Comparison of ENCODE assay signal across 11 cellular contexts in genomic region chr2:62577994-62578836, GRCh38.
DNase-seq lines count a peak whose midpoint lies in the region; TF ChIP-seq lines count a peak whose summit lies in the region.
"Had no signal": no experiment of that assay in that cellular context is flagged by ENCODE, and none has a peak within 500 bp of the region (broad histone marks: within the 10 kb centered on the region; RNA-seq: fewer than 3 reads in every experiment).

No MANE protein-coding gene starts in this region.

- H3K27ac ChIP-seq in hepatocyte (peak overlapping the region; percentile 68), transverse colon (peak overlapping the region; percentile 23 to 54 (median 39)), right atrium auricular region (no peak overlapping the region)
- H3K27ac ChIP-seq: SK-N-MC had no signal

- no peak for TF ChIP-seq POLR2A in transverse colon (IDR thresholded peaks at IDR 0.05)

- no peaks in the 10 kb centered on the region for H3K36me3 ChIP-seq in hepatocyte (replicated peaks; ENCODE audit: insufficient read depth, low read depth)
- H3K36me3 ChIP-seq in transverse colon, result no peaks in the 10 kb centered on the region
- no peaks in the 10 kb centered on the region for H3K36me3 ChIP-seq in right atrium auricular region

- H3K9me3 ChIP-seq in hepatocyte (ENCODE audit: low read depth) (no peaks in the 10 kb centered on the region), transverse colon (no peaks in the 10 kb centered on the region), right atrium auricular region (no peaks in the 10 kb centered on the region)

- WGBS in hepatocyte (ENCODE audit: low lambda C conversion rate, missing lambda C conversion rate), result 73% methylated on average over 2 of the region's 2 CpGs
- WGBS in transverse colon (ENCODE audit: low coverage in 1 of 2), 2 donors, result 35 to 52% methylated on average over 2 of the region's 2 CpGs

- H3K4me2 ChIP-seq in hepatocyte, result no peak overlapping the region

- TF ChIP-seq CTCF in astrocyte of the cerebellum (IDR thresholded peaks at IDR 0.05; ENCODE audit: low read depth, low read length, missing control alignments) (no peak), hepatocyte (IDR thresholded peaks at IDR 0.05; ENCODE audit: poor library complexity) (no peak), transverse colon (IDR thresholded peaks at IDR 0.05) (no peak), right atrium auricular region (IDR thresholded peaks at IDR 0.05) (no peak)

- H3K9me2 ChIP-seq in hepatocyte (replicated peaks; ENCODE audit: insufficient read depth), result no peaks in the 10 kb centered on the region

- H3K4me1 ChIP-seq in hepatocyte (ENCODE audit: insufficient read depth), result peaks cover 9% of the 10 kb centered on the region
- H3K4me1 ChIP-seq in transverse colon, result peaks cover 0 to 27% (median 9%) of the 10 kb centered on the region in 4 donors
- no peaks in the 10 kb centered on the region for H3K4me1 ChIP-seq in right atrium auricular region

- intact Hi-C loops in transverse colon (cut with DNase I; ENCODE audit: low total_unique reads), result no loop called here

- no peaks in the 10 kb centered on the region for H3K27me3 ChIP-seq in hepatocyte
- H3K27me3 ChIP-seq in transverse colon, result no peaks in the 10 kb centered on the region
- H3K27me3 ChIP-seq in right atrium auricular region, result no peaks in the 10 kb centered on the region

- H2AFZ ChIP-seq in hepatocyte, result no peak overlapping the region

- in situ Hi-C loops in astrocyte of the cerebellum (cut with HindIII; ENCODE audit: low sequenced_read_pairs), result no loop called here
- in situ Hi-C loops in transverse colon (cut with MboI; ENCODE audit: low pct_ligation_motif_present in 1 of 4, low pct_unique_long_range_greater_than_20kb in 1 of 4, low sequenced_read_pairs in 3 of 4), result no loop called here

- no peak overlapping the region for H3K4me3 ChIP-seq in astrocyte of the cerebellum (ENCODE audit: low read depth, low read length)
- H3K4me3 ChIP-seq in hepatocyte, result no peak overlapping the region
- H3K4me3 ChIP-seq in transverse colon, result no peak overlapping the region
- no peak overlapping the region for H3K4me3 ChIP-seq in right atrium auricular region
- H3K4me3 ChIP-seq: SK-N-MC had no signal

- H4K20me1 ChIP-seq in hepatocyte (ENCODE audit: insufficient read depth, poor library complexity, severe bottlenecking), result no peaks in the 10 kb centered on the region

- no peaks in the 10 kb centered on the region for H3K79me2 ChIP-seq in hepatocyte

- TF ChIP-seq EP300 in transverse colon (IDR thresholded peaks at IDR 0.05; ENCODE audit: low read depth), result no peak

- DNase-seq in HPDE6-E6E7 (ENCODE audit: extremely low spot score) (peak; percentile 63), astrocyte of the cerebellum (ENCODE audit: low read depth) (peak; percentile 74), hepatocyte (ENCODE audit: low spot score) (no peak), transverse colon (no peak), SKM-1 treated with dmso at 0.1 percent for 144 hours (lab: John Stamatoyannopoulos, UW; ENCODE audit: unreplicated experiment) (no peak), right atrium auricular region (ENCODE audit: low spot score) (no peak)
- no peak for DNase-seq in stimulated activated CD4-positive, alpha-beta T cell treated with anti-CD3 and anti-CD28 coated beads, Interleukin-4, amount 100 ng/mL, for 1 hour
- DNase-seq: central memory CD4-positive, alpha-beta T cell; NCI-H1436; stimulated activated naive CD8-positive, alpha-beta T cell treated with anti-CD3 and anti-CD28 coated beads, Interleukin-15, Interleukin-2, amounts not matched to agents 100 U/mL and 50 U/mL, for 24 hours had no signal

Comparison
In these comparisons a context has a peak if more than half of its experiments do, and no peak if none do; other contexts are left out.
1. DNase-seq: peak in HPDE6-E6E7 (single experiment) and astrocyte of the cerebellum (single experiment); none in hepatocyte (single experiment), transverse colon (single experiment), stimulated activated CD4-positive, alpha-beta T cell treated with anti-CD3 and anti-CD28 coated beads, Interleukin-4, amount 100 ng/mL, for 1 hour (single experiment), SKM-1 treated with dmso at 0.1 percent for 144 hours (single experiment) and right atrium auricular region (single experiment).
2. H3K27ac ChIP-seq: peak in hepatocyte (single experiment) and transverse colon (4 of 4); none in right atrium auricular region (0 of 2).